ENCODE assay signal across 36 cellular contexts in genomic region chr1:93196591-93196990, GRCh38. TPM values are rescaled to one million over a fixed set of nuclear protein-coding genes. Genes with fewer than 3 reads are reported as not detected.
A peak's percentile ranks its signal among the peaks of the same experiment; 100 is the strongest.
DNase-seq lines count a peak whose midpoint lies in the region; FAIRE-seq and TF ChIP-seq lines count a peak whose summit lies in the region.
"Had no signal": no experiment of that assay in that cellular context is flagged by ENCODE, and none has a peak within 500 bp of the region (broad histone marks: within the 10 kb centered on the region; RNA-seq: fewer than 3 reads in every experiment).

No MANE protein-coding gene starts in this region.

- peaks cover 9% of the 10 kb centered on the region for H3K4me1 Mint-ChIP-seq in astrocyte (ENCODE audit: low read depth, unreplicated experiment)
- peaks cover 3% of the 10 kb centered on the region for H3K4me1 Mint-ChIP-seq in activated naive CD4-positive, alpha-beta T cell treated with anti-CD3 and anti-CD28 coated beads for 36 hours (ENCODE audit: low read depth)
- H3K4me1 Mint-ChIP-seq: memory B cell, neural crest cell had no signal

- no peak overlapping the region for H2AFZ ChIP-seq in astrocyte (ENCODE audit: low read depth, low read length)
- H2AFZ ChIP-seq: parathyroid adenoma had no signal

- H3K27me3 Mint-ChIP-seq in astrocyte (ENCODE audit: low read depth, unreplicated experiment) = no peaks in the 10 kb centered on the region
- H3K27me3 Mint-ChIP-seq in activated naive CD4-positive, alpha-beta T cell treated with anti-CD3 and anti-CD28 coated beads for 36 hours (ENCODE audit: low read depth) = no peaks in the 10 kb centered on the region
- H3K27me3 Mint-ChIP-seq: activated naive CD8-positive, alpha-beta T cell treated with anti-CD3 and anti-CD28 coated beads for 36 hours; effector memory CD8-positive, alpha-beta T cell; memory B cell had no signal

- H3K9me3 Mint-ChIP-seq in astrocyte (ENCODE audit: unreplicated experiment) = peaks cover 2% of the 10 kb centered on the region
- H3K9me3 Mint-ChIP-seq in activated naive CD4-positive, alpha-beta T cell treated with anti-CD3 and anti-CD28 coated beads for 36 hours = no peaks in the 10 kb centered on the region
- H3K9me3 Mint-ChIP-seq: activated naive CD8-positive, alpha-beta T cell treated with anti-CD3 and anti-CD28 coated beads for 36 hours; effector memory CD8-positive, alpha-beta T cell; neural crest cell had no signal

- no peaks in the 10 kb centered on the region for H3K79me2 ChIP-seq in astrocyte (ENCODE audit: insufficient read depth, low read length)
- H3K79me2 ChIP-seq: parathyroid adenoma had no signal

- TF ChIP-seq POLR2A in testis (IDR thresholded peaks at IDR 0.05) = no peak

- DNase-seq in EL (peak; percentile 66), astrocyte (ENCODE audit: low read depth) (peak; percentile 37), fibroblast of pulmonary artery (ENCODE audit: low read depth) (peak; percentile 43), testis (no peak), mucosa of gallbladder (ENCODE audit: low spot score) (no peak), NK-92 (lab: John Stamatoyannopoulos, UW; ENCODE audit: unreplicated experiment) (no peak)
- DNase-seq in activated naive CD4-positive, alpha-beta T cell treated with anti-CD3 and anti-CD28 coated beads for 36 hours = no peak
- DNase-seq: activated CD4-positive, alpha-beta T cell treated with anti-CD3 and anti-CD28 coated beads for 48 hours; activated CD8-positive, alpha-beta memory T cell treated with anti-CD3 and anti-CD28 coated beads for 24 hours; activated effector memory CD4-positive, alpha-beta T cell treated with anti-CD3 and anti-CD28 coated beads, Interleukin-2, amount 50 U/mL, for 16 hours; activated naive CD8-positive, alpha-beta T cell treated with anti-CD3 and anti-CD28 coated beads for 36 hours; caudate nucleus; cortex of kidney; effector memory CD8-positive, alpha-beta T cell; hippocampal formation; left lung; NCI-H1048; NCI-H2107; NCI-H446; NCI-H748 treated with DMSO at 0.1 percent for 48 hours; Peyer's patch; spleen; stimulated activated CD4-positive, alpha-beta T cell treated with anti-CD3 and anti-CD28 coated beads, Interleukin-2, amount 100 ng/mL, for 24 hours; stomach; T1000; thyroid gland had no signal

- peaks cover 8% of the 10 kb centered on the region for H3K36me3 Mint-ChIP-seq in astrocyte (ENCODE audit: low read depth, unreplicated experiment)
- H3K36me3 Mint-ChIP-seq in activated naive CD4-positive, alpha-beta T cell treated with anti-CD3 and anti-CD28 coated beads for 36 hours (ENCODE audit: low read depth) = peaks cover 32% of the 10 kb centered on the region

- intact Hi-C loops in testis (cut with DNase I; ENCODE audit: low total_unique reads) = loop anchor here (5.0 kb wide), 1 partner anchor 51 kb away; no protein-coding TSS in a partner anchor
- intact Hi-C loops in activated naive CD4-positive, alpha-beta T cell treated with anti-CD3 and anti-CD28 coated beads for 36 hours (cut with micrococcal nuclease) = no loop called here

- TF ChIP-seq CTCF in astrocyte (IDR thresholded peaks at IDR 0.05; ENCODE audit: insufficient read depth, low read depth, low read length) (no peak), fibroblast of pulmonary artery (IDR thresholded peaks at IDR 0.05; ENCODE audit: low read length, missing control alignments) (no peak), testis (IDR thresholded peaks at IDR 0.05) (no peak)

- H3K4me1 ChIP-seq in astrocyte (ENCODE audit: insufficient read depth, low read length) (no peaks in the 10 kb centered on the region), testis (no peaks in the 10 kb centered on the region)
- H3K4me1 ChIP-seq: A549, ascending aorta, BLaER1, gastroesophageal sphincter, left lung, parathyroid adenoma, Peyer's patch, spleen, stomach, thyroid gland had no signal

- peak overlapping the region; percentile 80 for H3K27ac Mint-ChIP-seq in astrocyte (ENCODE audit: unreplicated experiment)
- no peak overlapping the region for H3K27ac Mint-ChIP-seq in activated naive CD4-positive, alpha-beta T cell treated with anti-CD3 and anti-CD28 coated beads for 36 hours
- H3K27ac Mint-ChIP-seq: activated naive CD8-positive, alpha-beta T cell treated with anti-CD3 and anti-CD28 coated beads for 36 hours; effector memory CD8-positive, alpha-beta T cell; memory B cell had no signal

- CTCF ChIA-PET in activated naive CD4-positive, alpha-beta T cell treated with anti-CD3 and anti-CD28 coated beads for 36 hours (lab: Charles Lee) = no interaction called here

- no peaks in the 10 kb centered on the region for H4K20me1 ChIP-seq in astrocyte (ENCODE audit: insufficient read depth, low read length)
- H4K20me1 ChIP-seq: BLaER1 had no signal

- FAIRE-seq in A204.1 (lab: Jason Lieb, UNC) = peak; percentile 16
- FAIRE-seq in astrocyte (lab: Jason Lieb, UNC) = no peak
- FAIRE-seq: A549, GM12892 had no signal

- no peak overlapping the region for H3K9ac ChIP-seq in astrocyte (ENCODE audit: low read length)
- H3K9ac ChIP-seq: BLaER1, parathyroid adenoma had no signal

- H3K4me2 ChIP-seq in astrocyte (ENCODE audit: low read length) = no peak overlapping the region
- H3K4me2 ChIP-seq: A549, BLaER1 had no signal

- H3K27me3 ChIP-seq in astrocyte (ENCODE audit: insufficient read depth, low read length) (no peaks in the 10 kb centered on the region), testis (no peaks in the 10 kb centered on the region)
- H3K27me3 ChIP-seq: ascending aorta, BLaER1, gastroesophageal sphincter, left lung, Peyer's patch, spleen, stomach, thyroid gland had no signal

- H3K4me3 ChIP-seq in astrocyte (ENCODE audit: insufficient read depth, low read depth, low read length) = no peak overlapping the region
- H3K4me3 ChIP-seq in fibroblast of pulmonary artery (replicated peaks; ENCODE audit: low read depth, low read length) = no peak overlapping the region
- H3K4me3 ChIP-seq in testis = no peak overlapping the region
- H3K4me3 ChIP-seq: A549, ascending aorta, BLaER1, gastroesophageal sphincter, left lung, Peyer's patch, spleen, stomach, thyroid gland had no signal

- H3K27ac ChIP-seq in astrocyte (ENCODE audit: low read depth, low read length) (no peak overlapping the region), testis (no peak overlapping the region)
- H3K27ac ChIP-seq: A549, ascending aorta, BLaER1, gastroesophageal sphincter, left lung, parathyroid adenoma, Peyer's patch, spleen, stomach, thyroid gland, VCaP had no signal

- H3K9me3 ChIP-seq in astrocyte (ENCODE audit: insufficient read depth, low read depth, low read length) (no peaks in the 10 kb centered on the region), testis (no peaks in the 10 kb centered on the region)
- H3K9me3 ChIP-seq: A549, ascending aorta, BLaER1, gastroesophageal sphincter, left lung, Peyer's patch, spleen, stomach, thyroid gland had no signal

- no peak overlapping the region for H3K4me3 Mint-ChIP-seq in astrocyte (ENCODE audit: unreplicated experiment)
- no peak overlapping the region for H3K4me3 Mint-ChIP-seq in activated naive CD4-positive, alpha-beta T cell treated with anti-CD3 and anti-CD28 coated beads for 36 hours
- H3K4me3 Mint-ChIP-seq: activated naive CD8-positive, alpha-beta T cell treated with anti-CD3 and anti-CD28 coated beads for 36 hours; effector memory CD8-positive, alpha-beta T cell; memory B cell; neural crest cell had no signal

- WGBS in testis, 2 donors = 77 to 97% methylated on average over 1 of the region's 1 CpG

- H3K36me3 ChIP-seq in astrocyte (ENCODE audit: insufficient read depth, low read length) (no peaks in the 10 kb centered on the region), testis (ENCODE audit: low read depth, missing control alignments) (no peaks in the 10 kb centered on the region)
- H3K36me3 ChIP-seq: gastroesophageal sphincter, Peyer's patch, thyroid gland had no signal

RNA-seq across cellular contexts. Expression of gene CCDC18, which starts 16.1 kb away (rescaled TPM):
- 4.2 and 7.9 TPM in 2 replicates for total RNA-seq in astrocyte
- total RNA-seq in testis = 10 to 100 TPM; 19.4 to 38.3 TPM
- 3.9 TPM for polyA plus RNA-seq in testis (ENCODE audit: insufficient read depth, low read depth, low replicate concordance)
- total RNA-seq in mucosa of gallbladder = 2.8 TPM
- 10 to 100 TPM; 16.2 to 16.4 TPM for total RNA-seq in activated naive CD4-positive, alpha-beta T cell treated with anti-CD3 and anti-CD28 coated beads for 36 hours

RNA-seq across cellular contexts. Expression of gene TMED5, which starts 16.4 kb away (rescaled TPM):
- total RNA-seq in astrocyte (95.3 and 105 TPM in 2 replicates), testis (10 to 100 TPM; 48.1 to 50.0 TPM), mucosa of gallbladder (98.0 TPM)
- 39.2 TPM for polyA plus RNA-seq in testis (ENCODE audit: insufficient read depth, low read depth, low replicate concordance)
- 10 to 100 TPM; 27.8 to 28.2 TPM for total RNA-seq in activated naive CD4-positive, alpha-beta T cell treated with anti-CD3 and anti-CD28 coated beads for 36 hours

Comparison
In these comparisons a context has a peak if more than half of its experiments do, and no peak if none do; other contexts are left out.
1. DNase-seq: peak in EL (single experiment), astrocyte (single experiment) and fibroblast of pulmonary artery (single experiment); none in testis (single experiment), mucosa of gallbladder (single experiment), NK-92 (single experiment) and activated naive CD4-positive, alpha-beta T cell treated with anti-CD3 and anti-CD28 coated beads for 36 hours (single experiment).